13 cellular contexts compared by ENCODE assay signal in genomic region chr22:40666151-40666848, GRCh38. TPM values are rescaled to one million over a fixed set of nuclear protein-coding genes. Genes with fewer than 3 reads are reported as not detected.
DNase-seq lines count a peak whose midpoint lies in the region; ATAC-seq and TF ChIP-seq lines count a peak whose summit lies in the region.
"Had no signal": no experiment of that assay in that cellular context is flagged by ENCODE, and none has a peak within 500 bp of the region (broad histone marks: within the 10 kb centered on the region; RNA-seq: fewer than 3 reads in every experiment).

No MANE protein-coding gene starts in this region.

- peaks cover 19% of the 10 kb centered on the region for H3K4me1 ChIP-seq in right cardiac atrium (ENCODE audit: control insufficient read depth, insufficient read depth, low read length)
- no peaks in the 10 kb centered on the region for H3K4me1 ChIP-seq in smooth muscle cell (ENCODE audit: low read depth)

- H3K4me3 ChIP-seq in right cardiac atrium (ENCODE audit: low read length): no peak overlapping the region
- no peak overlapping the region for H3K4me3 ChIP-seq in smooth muscle cell
- H3K4me3 ChIP-seq: GM12878 had no signal

- peak overlapping the region; percentile 47 for H3K4me2 ChIP-seq in smooth muscle cell

- no peak for TF ChIP-seq CTCF in smooth muscle cell (IDR thresholded peaks at IDR 0.05; ENCODE audit: borderline replicate concordance, insufficient read depth, poor library complexity, severe bottlenecking)
- TF ChIP-seq CTCF in progenitor cell of endocrine pancreas (IDR thresholded peaks at IDR 0.05; ENCODE audit: unreplicated experiment): no peak

- DNase-seq in GM04503 (ENCODE audit: low read depth) (peak; percentile 75), right cardiac atrium (peak; percentile 71 to 88 (median 78)), smooth muscle cell (lab: John Stamatoyannopoulos, UW; ENCODE audit: unreplicated experiment) (no peak), T-helper 17 cell (no peak), progenitor cell of endocrine pancreas (ENCODE audit: low spot score, unreplicated experiment) (no peak)
- no peak for DNase-seq in natural killer cell treated with Interleukin-12 subunit alpha and Interleukin-12 subunit beta and Interleukin-15 and Interleukin-18, amount 100 ng/mL, for 72 hours (ENCODE audit: low spot score)
- DNase-seq: activated CD4-positive, alpha-beta T cell treated with anti-CD3 and anti-CD28 coated beads for 1 hour; activated effector memory CD4-positive, alpha-beta T cell treated with anti-CD3 and anti-CD28 coated beads, Interleukin-2, amount 50 U/mL, for 16 hours; NCI-H748 treated with DMSO at 0.1 percent for 48 hours had no signal

- peak overlapping the region; percentile 38 for H3K27ac Mint-ChIP-seq in activated T-helper 17 cell treated with anti-CD3 and anti-CD28 coated beads, Interleukin-2, amount 50 U/mL, for 72 hours
- H3K27ac Mint-ChIP-seq in T-helper 17 cell (no peak overlapping the region), progenitor cell of endocrine pancreas (no peak overlapping the region)
- no peak overlapping the region for H3K27ac Mint-ChIP-seq in natural killer cell treated with Interleukin-12 subunit alpha and Interleukin-12 subunit beta and Interleukin-15 and Interleukin-18, amount 100 ng/mL, for 72 hours

- H3K36me3 ChIP-seq in smooth muscle cell (ENCODE audit: low read depth): no peaks in the 10 kb centered on the region

- peak overlapping the region; percentile 98 for H3K27ac ChIP-seq in right cardiac atrium (ENCODE audit: low read length)
- peak overlapping the region; percentile 87 for H3K27ac ChIP-seq in smooth muscle cell (ENCODE audit: low read depth)

- H3K36me3 Mint-ChIP-seq in activated T-helper 17 cell treated with anti-CD3 and anti-CD28 coated beads, Interleukin-2, amount 50 U/mL, for 72 hours (ENCODE audit: low read depth): no peaks in the 10 kb centered on the region
- no peaks in the 10 kb centered on the region for H3K36me3 Mint-ChIP-seq in T-helper 17 cell (ENCODE audit: low read depth)
- H3K36me3 Mint-ChIP-seq in natural killer cell treated with Interleukin-12 subunit alpha and Interleukin-12 subunit beta and Interleukin-15 and Interleukin-18, amount 100 ng/mL, for 72 hours: no peaks in the 10 kb centered on the region
- no peaks in the 10 kb centered on the region for H3K36me3 Mint-ChIP-seq in progenitor cell of endocrine pancreas (ENCODE audit: insufficient read depth)

- intact Hi-C loops in right cardiac atrium (cut with DNase I): no loop called here

- H2AFZ ChIP-seq in smooth muscle cell (ENCODE audit: low read depth): no peak overlapping the region

- no peaks in the 10 kb centered on the region for H4K20me1 ChIP-seq in smooth muscle cell (ENCODE audit: low read depth)

- no peaks in the 10 kb centered on the region for H3K9me3 Mint-ChIP-seq in activated T-helper 17 cell treated with anti-CD3 and anti-CD28 coated beads, Interleukin-2, amount 50 U/mL, for 72 hours
- H3K9me3 Mint-ChIP-seq in natural killer cell treated with Interleukin-12 subunit alpha and Interleukin-12 subunit beta and Interleukin-15 and Interleukin-18, amount 100 ng/mL, for 72 hours: no peaks in the 10 kb centered on the region
- peaks cover 4% of the 10 kb centered on the region for H3K9me3 Mint-ChIP-seq in progenitor cell of endocrine pancreas (ENCODE audit: low read depth)

- H3K4me3 Mint-ChIP-seq in activated T-helper 17 cell treated with anti-CD3 and anti-CD28 coated beads, Interleukin-2, amount 50 U/mL, for 72 hours: no peak overlapping the region
- H3K4me3 Mint-ChIP-seq in T-helper 17 cell: no peak overlapping the region
- no peak overlapping the region for H3K4me3 Mint-ChIP-seq in natural killer cell treated with Interleukin-12 subunit alpha and Interleukin-12 subunit beta and Interleukin-15 and Interleukin-18, amount 100 ng/mL, for 72 hours
- H3K4me3 Mint-ChIP-seq in progenitor cell of endocrine pancreas (ENCODE audit: low read depth): no peak overlapping the region

- peaks cover 20% of the 10 kb centered on the region for H3K4me1 Mint-ChIP-seq in activated T-helper 17 cell treated with anti-CD3 and anti-CD28 coated beads, Interleukin-2, amount 50 U/mL, for 72 hours
- H3K4me1 Mint-ChIP-seq in T-helper 17 cell: peaks cover 7% of the 10 kb centered on the region
- H3K4me1 Mint-ChIP-seq in natural killer cell treated with Interleukin-12 subunit alpha and Interleukin-12 subunit beta and Interleukin-15 and Interleukin-18, amount 100 ng/mL, for 72 hours (ENCODE audit: low read depth in 2 of 2): peaks cover 20 to 24% of the 10 kb centered on the region in 2 donors
- peaks cover 2% of the 10 kb centered on the region for H3K4me1 Mint-ChIP-seq in progenitor cell of endocrine pancreas (ENCODE audit: low read depth)

- H3K9ac ChIP-seq in smooth muscle cell (ENCODE audit: low read depth): no peak overlapping the region

- H3K27me3 Mint-ChIP-seq in activated T-helper 17 cell treated with anti-CD3 and anti-CD28 coated beads, Interleukin-2, amount 50 U/mL, for 72 hours: no peaks in the 10 kb centered on the region
- H3K27me3 Mint-ChIP-seq in T-helper 17 cell (no peaks in the 10 kb centered on the region), progenitor cell of endocrine pancreas (no peaks in the 10 kb centered on the region)
- H3K27me3 Mint-ChIP-seq in natural killer cell treated with Interleukin-12 subunit alpha and Interleukin-12 subunit beta and Interleukin-15 and Interleukin-18, amount 100 ng/mL, for 72 hours: peaks cover 0 to 7% of the 10 kb centered on the region in 2 donors

- H3F3A ChIP-seq in smooth muscle cell (ENCODE audit: low read depth): peaks cover 41% of the 10 kb centered on the region

- ATAC-seq in activated T-helper 17 cell treated with anti-CD3 and anti-CD28 coated beads, Interleukin-2, amount 50 U/mL, for 72 hours (replicated peaks): no peak
- ATAC-seq in right cardiac atrium: peak; percentile 76 to 85
- no peak for ATAC-seq in T-helper 17 cell
- no peak for ATAC-seq in natural killer cell treated with Interleukin-12 subunit alpha and Interleukin-12 subunit beta and Interleukin-15 and Interleukin-18, amount 100 ng/mL, for 72 hours
- ATAC-seq in GM18519 (IDR thresholded peaks at IDR 0.05; ENCODE audit: low FRiP score, unreplicated experiment): no peak
- ATAC-seq: GM12878 had no signal

- WGBS in right cardiac atrium: 31% methylated on average over 7 of the region's 7 CpGs
- 54% methylated on average over 7 of the region's 7 CpGs for WGBS in smooth muscle cell (ENCODE audit: low lambda C conversion rate)

- no peaks in the 10 kb centered on the region for H3K79me2 ChIP-seq in smooth muscle cell (ENCODE audit: low read depth)

- H3K9me3 ChIP-seq in right cardiac atrium (ENCODE audit: control insufficient read depth, low read length) (no peaks in the 10 kb centered on the region), smooth muscle cell (replicated peaks; ENCODE audit: low read depth) (no peaks in the 10 kb centered on the region), T-helper 17 cell (ENCODE audit: control insufficient read depth, low read length, poor library complexity, severe bottlenecking) (no peaks in the 10 kb centered on the region)

- H3K27me3 ChIP-seq in right cardiac atrium (ENCODE audit: control insufficient read depth, insufficient read depth): no peaks in the 10 kb centered on the region
- H3K27me3 ChIP-seq in smooth muscle cell (ENCODE audit: low read depth): no peaks in the 10 kb centered on the region

RNA-seq across cellular contexts. Expression of gene MCHR1, which starts 13.0 kb away (rescaled TPM):
- total RNA-seq in activated T-helper 17 cell treated with anti-CD3 and anti-CD28 coated beads, Interleukin-2, amount 50 U/mL, for 72 hours: not detected
- total RNA-seq in right cardiac atrium: 1 to 10 TPM; 1.3 to 3.2 (median 2.1) TPM
- 2.0 TPM for polyA plus RNA-seq in right cardiac atrium
- total RNA-seq in smooth muscle cell: 11.8 and 24.6 TPM in 2 replicates
- 12.8 and 18.9 TPM in 2 replicates for polyA plus RNA-seq in smooth muscle cell
- not detected for total RNA-seq in T-helper 17 cell
- not detected for total RNA-seq in natural killer cell treated with Interleukin-12 subunit alpha and Interleukin-12 subunit beta and Interleukin-15 and Interleukin-18, amount 100 ng/mL, for 72 hours
- total RNA-seq in progenitor cell of endocrine pancreas: 0.19 and 0.38 TPM in 2 replicates
- total RNA-seq: GM12878, SK-MEL-5 had no signal
- polyA plus RNA-seq: GM12878 had no signal

RNA-seq across cellular contexts. Expression of gene MRTFA, which starts 29.8 kb away (rescaled TPM):
- total RNA-seq in activated T-helper 17 cell treated with anti-CD3 and anti-CD28 coated beads, Interleukin-2, amount 50 U/mL, for 72 hours: 10 to 100 TPM; 38.5 to 57.4 TPM
- total RNA-seq in right cardiac atrium (10 to 100 TPM; 29.3 to 40.2 (median 31.8) TPM), smooth muscle cell (34.1 and 41.7 TPM in 2 replicates), T-helper 17 cell (10 to 100 TPM; 70.1 to 71.5 TPM), progenitor cell of endocrine pancreas (54.4 and 61.9 TPM in 2 replicates)
- polyA plus RNA-seq in right cardiac atrium (22.2 TPM), smooth muscle cell (25.5 and 44.3 TPM in 2 replicates)
- 10 to 100 TPM; 53.4 to 86.9 TPM for total RNA-seq in natural killer cell treated with Interleukin-12 subunit alpha and Interleukin-12 subunit beta and Interleukin-15 and Interleukin-18, amount 100 ng/mL, for 72 hours

Comparison
In these comparisons a context has a peak if more than half of its experiments do, and no peak if none do; other contexts are left out.
1. DNase-seq: peak in GM04503 (single experiment) and right cardiac atrium (3 of 3); none in smooth muscle cell (single experiment), T-helper 17 cell (0 of 3), natural killer cell treated with Interleukin-12 subunit alpha and Interleukin-12 subunit beta and Interleukin-15 and Interleukin-18, amount 100 ng/mL, for 72 hours (single experiment) and progenitor cell of endocrine pancreas (single experiment).
2. ATAC-seq: peak in right cardiac atrium (2 of 2); none in activated T-helper 17 cell treated with anti-CD3 and anti-CD28 coated beads, Interleukin-2, amount 50 U/mL, for 72 hours (single experiment), T-helper 17 cell (single experiment), natural killer cell treated with Interleukin-12 subunit alpha and Interleukin-12 subunit beta and Interleukin-15 and Interleukin-18, amount 100 ng/mL, for 72 hours (0 of 2) and GM18519 (single experiment).